1 cellular context compared by ENCODE assay signal in the genomic region with DNA sequence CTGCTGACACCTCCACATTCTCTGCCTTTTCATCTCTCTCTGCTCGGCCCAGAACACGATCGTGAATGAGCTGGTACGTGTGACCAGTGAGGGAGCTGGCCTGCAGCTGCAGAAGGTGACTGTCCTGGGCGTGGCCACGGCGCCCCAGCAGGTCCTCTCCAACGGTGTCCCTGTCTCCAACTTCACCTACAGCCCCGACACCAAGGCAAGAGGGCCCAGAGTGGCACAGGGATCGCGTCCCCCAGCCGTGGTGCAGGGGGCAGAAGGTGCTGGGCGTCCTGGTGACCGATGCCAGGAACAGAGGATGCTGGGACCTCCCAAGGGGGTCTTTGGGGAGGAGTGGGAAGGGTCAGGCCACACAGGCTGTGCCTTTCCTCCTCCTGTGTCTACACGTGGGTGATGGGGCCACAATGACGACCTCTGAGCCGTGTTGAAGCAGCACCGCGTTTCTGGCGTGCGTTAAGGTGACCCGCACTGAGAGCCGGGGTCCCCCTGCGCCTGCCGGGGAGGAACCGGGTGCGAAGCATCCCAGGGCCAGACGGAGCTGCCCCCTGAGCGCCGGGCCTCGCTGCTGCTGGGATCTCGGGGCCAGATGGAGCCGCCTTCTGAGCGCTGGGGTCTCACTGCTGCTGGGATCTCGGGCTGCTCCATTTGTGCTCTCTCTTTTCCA.
TF ChIP-seq lines count a peak whose summit lies in the region.

No MANE protein-coding gene starts in this region.

TF ChIP-seq in K562, 482 proteins besides CTCF, POLR2A, EP300 and RAD21:
- no peak for TF ChIP-seq MEIS2 (IDR thresholded peaks at IDR 0.05; ENCODE audit: partially characterized antibody)
- no peak for TF ChIP-seq ZNF75A (CRISPR knock-in tag; IDR thresholded peaks at IDR 0.05)
- no peak for TF ChIP-seq NFE2L1 (tag; IDR thresholded peaks at IDR 0.05; ENCODE audit: borderline replicate concordance, low read depth)
- no peak for TF ChIP-seq PYGO2 (tag; IDR thresholded peaks at IDR 0.05)
